Comparison of ENCODE assay signal across 1 cellular context in genomic region chr7:116726713-116727431, GRCh38.
TF ChIP-seq lines count a peak whose summit lies in the region.

No MANE protein-coding gene starts in this region.

TF ChIP-seq in A549, 52 proteins besides CTCF, POLR2A, EP300 and RAD21:
- TF ChIP-seq CEBPB (IDR thresholded peaks at IDR 0.05) (peak in 1 of 2 experiments; percentile 49; a peak in 2 of 4 replicates), HEYL (CRISPR knock-in tag; IDR thresholded peaks at IDR 0.05) (no peak)
